Comparison of ENCODE assay signal across 1 cellular context in the genomic region with DNA sequence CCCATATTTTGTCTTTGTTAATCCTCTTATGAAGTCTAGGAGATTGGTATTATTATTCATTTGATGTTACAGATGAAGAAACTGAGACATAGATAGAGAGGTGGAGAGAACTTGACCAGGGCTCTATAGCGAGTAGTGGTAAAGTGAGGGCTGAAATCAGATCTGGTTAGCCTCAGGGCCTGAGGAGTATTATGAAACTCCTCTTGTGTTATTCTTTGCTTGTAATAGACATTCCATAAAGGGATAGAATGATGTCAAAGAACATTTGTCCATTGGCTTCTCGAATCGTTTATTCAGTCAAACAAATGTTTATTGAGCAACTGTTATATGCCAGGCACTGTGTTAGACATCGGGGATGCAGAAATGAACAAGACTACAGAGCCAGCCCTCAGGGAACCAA.
TF ChIP-seq lines count a peak whose summit lies in the region.

A gene with protein sequence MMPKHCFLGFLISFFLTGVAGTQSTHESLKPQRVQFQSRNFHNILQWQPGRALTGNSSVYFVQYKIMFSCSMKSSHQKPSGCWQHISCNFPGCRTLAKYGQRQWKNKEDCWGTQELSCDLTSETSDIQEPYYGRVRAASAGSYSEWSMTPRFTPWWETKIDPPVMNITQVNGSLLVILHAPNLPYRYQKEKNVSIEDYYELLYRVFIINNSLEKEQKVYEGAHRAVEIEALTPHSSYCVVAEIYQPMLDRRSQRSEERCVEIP (minus strand): TSS at position 144 of the 400 bp plus-strand sequence. CDS start 11,895 bp downstream, outside the sequence.

TF ChIP-seq in K562, 482 proteins besides CTCF, POLR2A, EP300 and RAD21 (continued from another document):
- TF ChIP-seq ARID4B (CRISPR knock-in tag; IDR thresholded peaks at IDR 0.05): no peak
